ENCODE assay signal across 15 cellular contexts in genomic region chr12:57027011-57027804, GRCh38. TPM values are rescaled to one million over a fixed set of nuclear protein-coding genes. Genes with fewer than 3 reads are reported as not detected.
DNase-seq lines count a peak whose midpoint lies in the region; ATAC-seq, FAIRE-seq and TF ChIP-seq lines count a peak whose summit lies in the region.
"Had no signal": no experiment of that assay in that cellular context is flagged by ENCODE, and none has a peak within 500 bp of the region (broad histone marks: within the 10 kb centered on the region; RNA-seq: fewer than 3 reads in every experiment).

No MANE protein-coding gene starts in this region.

- DNase-seq in NCI-H510A treated with DMSO at 0.1 percent for 48 hours (lab: John Stamatoyannopoulos, UW) (peak; percentile 32), NCI-H510A (lab: John Stamatoyannopoulos, UW) (no peak), D721Med (ENCODE audit: insufficient read length, low spot score) (peak; percentile 48), Ammon's horn (ENCODE audit: low spot score) (no peak), smooth muscle cell (lab: John Stamatoyannopoulos, UW; ENCODE audit: unreplicated experiment) (no peak)
- no peak for DNase-seq in activated CD8-positive, alpha-beta T cell treated with anti-CD3 and anti-CD28 coated beads for 36 hours
- peak in 1 of 10 donors; percentile 55 for DNase-seq in naive thymus-derived CD8-positive, alpha-beta T cell
- DNase-seq: DMS79, left ventricle myocardium superior, NCI-H2081 had no signal

- peak; percentile 74 for ATAC-seq in activated CD8-positive, alpha-beta T cell treated with anti-CD3 and anti-CD28 coated beads for 36 hours
- peak in 1 of 2 donors; percentile 40 for ATAC-seq in naive thymus-derived CD8-positive, alpha-beta T cell
- ATAC-seq in HG03565 (IDR thresholded peaks at IDR 0.05; ENCODE audit: unreplicated experiment), result no peak
- ATAC-seq: left ventricle myocardium superior, Panc1 had no signal

- H3K9me3 ChIP-seq in smooth muscle cell (replicated peaks; ENCODE audit: low read depth), result no peaks in the 10 kb centered on the region

- H3K4me2 ChIP-seq in smooth muscle cell, result no peak overlapping the region
- H3K4me2 ChIP-seq: hepatocyte had no signal

- H3K9ac ChIP-seq in smooth muscle cell (ENCODE audit: low read depth), result no peak overlapping the region

- H3K36me3 ChIP-seq in smooth muscle cell (ENCODE audit: low read depth), result no peaks in the 10 kb centered on the region

- H4K20me1 ChIP-seq in smooth muscle cell (ENCODE audit: low read depth), result no peaks in the 10 kb centered on the region

- peak overlapping the region; percentile 6 for H3K4me3 Mint-ChIP-seq in activated CD8-positive, alpha-beta T cell treated with anti-CD3 and anti-CD28 coated beads for 36 hours
- H3K4me3 Mint-ChIP-seq in naive thymus-derived CD8-positive, alpha-beta T cell, result peak overlapping the region in 7 of 10 donors; percentile 37 to 73 (median 52)

- no peaks in the 10 kb centered on the region for H3K27me3 Mint-ChIP-seq in activated CD8-positive, alpha-beta T cell treated with anti-CD3 and anti-CD28 coated beads for 36 hours
- H3K27me3 Mint-ChIP-seq in naive thymus-derived CD8-positive, alpha-beta T cell, result no peaks in the 10 kb centered on the region

- H3F3A ChIP-seq in smooth muscle cell (ENCODE audit: low read depth), result no peaks in the 10 kb centered on the region

- no peak overlapping the region for H3K27ac ChIP-seq in smooth muscle cell (ENCODE audit: low read depth)
- H3K27ac ChIP-seq: hepatocyte had no signal

- H3K36me3 Mint-ChIP-seq in activated CD8-positive, alpha-beta T cell treated with anti-CD3 and anti-CD28 coated beads for 36 hours (ENCODE audit: low read depth), result no peaks in the 10 kb centered on the region
- no peaks in the 10 kb centered on the region for H3K36me3 Mint-ChIP-seq in naive thymus-derived CD8-positive, alpha-beta T cell

- no peak overlapping the region for H3K4me3 ChIP-seq in smooth muscle cell
- H3K4me3 ChIP-seq: hepatocyte had no signal

- TF ChIP-seq CTCF in D721Med (IDR thresholded peaks at IDR 0.05; ENCODE audit: insufficient read depth, missing control alignments) (no peak), smooth muscle cell (IDR thresholded peaks at IDR 0.05; ENCODE audit: borderline replicate concordance, insufficient read depth, poor library complexity, severe bottlenecking) (no peak)
- TF ChIP-seq CTCF in activated CD8-positive, alpha-beta T cell treated with anti-CD3 and anti-CD28 coated beads for 36 hours (IDR thresholded peaks at IDR 0.05), result no peak

- H3K4me1 ChIP-seq in smooth muscle cell (ENCODE audit: low read depth), result peaks cover 4% of the 10 kb centered on the region

- no peaks in the 10 kb centered on the region for H3K9me3 Mint-ChIP-seq in activated CD8-positive, alpha-beta T cell treated with anti-CD3 and anti-CD28 coated beads for 36 hours
- H3K9me3 Mint-ChIP-seq in naive thymus-derived CD8-positive, alpha-beta T cell, result no peaks in the 10 kb centered on the region

- peak overlapping the region; percentile 90 for H3K27ac Mint-ChIP-seq in activated CD8-positive, alpha-beta T cell treated with anti-CD3 and anti-CD28 coated beads for 36 hours
- peak overlapping the region; percentile 20 to 91 (median 82) for H3K27ac Mint-ChIP-seq in naive thymus-derived CD8-positive, alpha-beta T cell

- intact Hi-C loops in activated CD8-positive, alpha-beta T cell treated with anti-CD3 and anti-CD28 coated beads for 36 hours (cut with micrococcal nuclease), result no loop called here

- no peaks in the 10 kb centered on the region for H3K79me2 ChIP-seq in smooth muscle cell (ENCODE audit: low read depth)
- H3K79me2 ChIP-seq: hepatocyte had no signal

- peaks cover 42% of the 10 kb centered on the region for H3K4me1 Mint-ChIP-seq in activated CD8-positive, alpha-beta T cell treated with anti-CD3 and anti-CD28 coated beads for 36 hours (ENCODE audit: low read depth)
- H3K4me1 Mint-ChIP-seq in naive thymus-derived CD8-positive, alpha-beta T cell, result peaks cover 35 to 42% (median 41%) of the 10 kb centered on the region in 4 donors

- no peak for FAIRE-seq in D721Med (lab: Jason Lieb, UNC)
- FAIRE-seq: urothelium cell line had no signal

- no peak overlapping the region for H2AFZ ChIP-seq in smooth muscle cell (ENCODE audit: low read depth)
- H2AFZ ChIP-seq: hepatocyte had no signal

- H3K27me3 ChIP-seq in smooth muscle cell (ENCODE audit: low read depth), result no peaks in the 10 kb centered on the region
- H3K27me3 ChIP-seq: hepatocyte had no signal

- POLR2A ChIA-PET in activated CD8-positive, alpha-beta T cell treated with anti-CD3 and anti-CD28 coated beads for 36 hours (lab: Charles Lee), result interaction anchor here (0.6 to 3.7 kb wide), 11 partner anchors 8 to 270 kb away, joined by 3 to 15 read pairs (median 4); partner anchors contain the start of genes NAB2, STAT6 and ZBTB39
- POLR2A ChIA-PET in naive thymus-derived CD8-positive, alpha-beta T cell (lab: Charles Lee), result interaction anchor here (0.5 to 2.0 kb wide), 3 partner anchors 9 to 291 kb away, joined by 3 to 7 read pairs (median 5); no protein-coding TSS in a partner anchor

- CTCF ChIA-PET in activated CD8-positive, alpha-beta T cell treated with anti-CD3 and anti-CD28 coated beads for 36 hours (lab: Charles Lee), result interaction anchor here (0.6 to 3.1 kb wide), 13 partner anchors 9 to 212 kb away, joined by 3 to 21 read pairs (median 4); partner anchors contain the start of genes STAT6 and TAC3

- 67% methylated on average over 13 of the region's 13 CpGs for WGBS in smooth muscle cell (ENCODE audit: low lambda C conversion rate)

RNA-seq across cellular contexts. Expression of gene TAC3, which starts 10.9 kb away (rescaled TPM):
- total RNA-seq in activated CD8-positive, alpha-beta T cell treated with anti-CD3 and anti-CD28 coated beads for 36 hours, result under 1 TPM; 0.34 to 0.54 TPM
- total RNA-seq in naive thymus-derived CD8-positive, alpha-beta T cell, result not detected
- polyA plus RNA-seq in naive thymus-derived CD8-positive, alpha-beta T cell, result not detected
- 0.90 and 6.3 TPM in 2 replicates for total RNA-seq in smooth muscle cell
- polyA plus RNA-seq in smooth muscle cell, result 1.7 and 4.1 TPM in 2 replicates
- total RNA-seq: A673, left ventricle myocardium superior had no signal

RNA-seq across cellular contexts. Expression of gene ZBTB39, which starts 20.9 kb away (rescaled TPM):
- total RNA-seq in activated CD8-positive, alpha-beta T cell treated with anti-CD3 and anti-CD28 coated beads for 36 hours, result 1 to 10 TPM; 5.1 to 5.5 TPM
- 10 to 100 TPM; 10.6 to 11.2 TPM for total RNA-seq in naive thymus-derived CD8-positive, alpha-beta T cell
- 1 to 10 TPM; 1.7 to 2.8 (median 1.9) TPM for polyA plus RNA-seq in naive thymus-derived CD8-positive, alpha-beta T cell
- total RNA-seq in smooth muscle cell, result 7.3 and 8.5 TPM in 2 replicates
- 2.6 and 3.6 TPM in 2 replicates for polyA plus RNA-seq in smooth muscle cell

RNA-seq across cellular contexts. Expression of gene MYO1A, which starts 22.7 kb away (rescaled TPM):
- total RNA-seq in activated CD8-positive, alpha-beta T cell treated with anti-CD3 and anti-CD28 coated beads for 36 hours, result 1 to 10 TPM; 2.1 to 2.6 TPM
- total RNA-seq in naive thymus-derived CD8-positive, alpha-beta T cell, result 1 to 10 TPM in 1 of 2 experiments, under 1 TPM in 1; 0.39 to 1.1 TPM
- under 1 TPM in 1 of 3 donors, not detected in 2; 0.05 TPM for polyA plus RNA-seq in naive thymus-derived CD8-positive, alpha-beta T cell
- total RNA-seq in smooth muscle cell, result not detected in 2 replicates
- not detected in 2 replicates for polyA plus RNA-seq in smooth muscle cell
- total RNA-seq: left ventricle myocardium superior had no signal

RNA-seq across cellular contexts. Expression of gene NEMP1, which starts 51.4 kb away (rescaled TPM):
- 10 to 100 TPM; 76.1 to 80.6 TPM for total RNA-seq in activated CD8-positive, alpha-beta T cell treated with anti-CD3 and anti-CD28 coated beads for 36 hours
- total RNA-seq in naive thymus-derived CD8-positive, alpha-beta T cell, result 10 to 100 TPM; 27.8 to 29.5 TPM
- polyA plus RNA-seq in naive thymus-derived CD8-positive, alpha-beta T cell, result 1 to 10 TPM; 2.6 to 5.5 (median 4.1) TPM
- total RNA-seq in smooth muscle cell, result 8.9 and 12.6 TPM in 2 replicates
- 3.2 and 4.0 TPM in 2 replicates for polyA plus RNA-seq in smooth muscle cell

Comparison
In these comparisons a context has a peak if more than half of its experiments do, and no peak if none do; other contexts are left out.
1. DNase-seq: peak in NCI-H510A treated with DMSO at 0.1 percent for 48 hours (single experiment) and D721Med (single experiment); none in NCI-H510A (single experiment), activated CD8-positive, alpha-beta T cell treated with anti-CD3 and anti-CD28 coated beads for 36 hours (single experiment), Ammon's horn (single experiment) and smooth muscle cell (single experiment).